8 cellular contexts compared by ENCODE assay signal in the genomic region with DNA sequence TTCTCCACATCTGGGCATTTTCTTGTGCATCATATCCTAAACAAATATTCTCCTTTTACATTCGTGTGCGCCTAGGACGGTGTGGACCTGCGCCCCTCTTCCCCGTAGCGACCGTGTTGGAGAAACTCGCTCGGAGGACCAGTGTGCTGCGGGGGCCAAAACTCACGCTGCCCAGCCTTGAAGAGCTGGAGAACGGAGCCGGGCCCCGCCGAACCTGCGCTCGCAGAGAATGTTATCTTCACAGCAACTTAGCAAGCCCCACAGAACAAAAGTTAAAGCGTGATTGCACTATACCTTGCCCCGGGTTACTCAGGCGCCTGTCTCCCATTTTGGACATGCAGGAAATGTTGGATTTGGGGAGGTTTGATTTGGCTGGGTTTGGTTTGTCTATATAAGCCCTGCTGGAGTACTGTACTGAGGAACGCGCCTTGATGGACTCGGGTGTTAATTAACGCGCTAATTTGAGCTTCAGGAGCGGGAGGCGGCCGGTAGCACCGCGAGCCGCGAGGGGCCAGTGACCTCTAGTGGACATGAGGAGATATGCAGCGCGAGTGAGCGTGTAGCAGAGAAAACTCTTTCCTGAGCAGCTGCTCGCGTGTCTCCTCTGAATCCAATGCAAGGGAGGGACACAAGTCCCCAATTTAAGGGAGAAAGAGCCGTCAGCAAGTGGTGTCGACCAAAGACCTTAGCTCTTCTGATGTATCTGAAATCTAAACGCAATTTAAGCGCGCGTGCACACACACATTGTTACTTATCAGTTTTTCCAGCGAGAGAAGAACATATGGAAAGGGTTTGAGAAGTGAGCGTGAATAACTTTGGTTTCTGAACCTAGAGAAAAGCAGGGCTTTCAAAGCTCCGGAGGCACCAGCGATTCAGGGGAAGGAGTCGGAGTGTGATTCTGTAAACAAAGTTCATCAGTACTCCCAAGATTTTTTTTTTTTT.
DNase-seq lines count a peak whose midpoint lies in the region; ATAC-seq and TF ChIP-seq lines count a peak whose summit lies in the region.

No MANE protein-coding gene starts in this region.

- H3K36me3 Mint-ChIP-seq in activated T-helper 17 cell treated with anti-CD3 and anti-CD28 coated beads, Interleukin-2, amount 50 U/mL, for 72 hours (ENCODE audit: low read depth) = peaks cover 7% of the 10 kb centered on the region
- H3K36me3 Mint-ChIP-seq in neural progenitor cell = peaks cover 1% of the 10 kb centered on the region

- H3K4me2 ChIP-seq in PC-9 = peak overlapping the region; percentile 92
- peak overlapping the region; percentile 61 for H3K4me2 ChIP-seq in neural progenitor cell

- H3K4me1 Mint-ChIP-seq in activated T-helper 17 cell treated with anti-CD3 and anti-CD28 coated beads, Interleukin-2, amount 50 U/mL, for 72 hours = peaks cover 7% of the 10 kb centered on the region
- H3K4me1 Mint-ChIP-seq in neural progenitor cell = peaks cover 34% of the 10 kb centered on the region

- no peak overlapping the region for H3K27ac Mint-ChIP-seq in activated T-helper 17 cell treated with anti-CD3 and anti-CD28 coated beads, Interleukin-2, amount 50 U/mL, for 72 hours
- H3K27ac Mint-ChIP-seq in neural progenitor cell = no peak overlapping the region

- intact Hi-C loops in PC-9 (cut with micrococcal nuclease; ENCODE audit: unreplicated experiment) = loop anchor here (1.0 to 5.0 kb wide), 3 partner anchors 910 to 1279 kb away; partner anchors contain the start of gene CCNH

- no peaks in the 10 kb centered on the region for H3K36me3 ChIP-seq in PC-9 (ENCODE audit: low read depth)
- H3K36me3 ChIP-seq in neural progenitor cell = no peaks in the 10 kb centered on the region

- DNase-seq in D341Med (ENCODE audit: low spot score) (peak; percentile 85), PC-9 (peak in 1 of 2 experiments; percentile 62), fibroblast of pulmonary artery (ENCODE audit: low read depth) (peak; percentile 67), neural progenitor cell (ENCODE audit: low spot score) (peak; percentile 89), superior temporal gyrus (ENCODE audit: extremely low spot score) (peak; percentile 95)

- H3K4me1 ChIP-seq in PC-9 (replicated peaks; ENCODE audit: insufficient read depth) = peaks cover 18% of the 10 kb centered on the region
- peaks cover 15% of the 10 kb centered on the region for H3K4me1 ChIP-seq in neural progenitor cell

- H3K79me2 ChIP-seq in PC-9 (ENCODE audit: low read depth) (no peaks in the 10 kb centered on the region), neural progenitor cell (ENCODE audit: low read depth) (no peaks in the 10 kb centered on the region)

- CTCF ChIA-PET in PC-9 (lab: Charles Lee) = interaction anchor here (0.6 to 3.6 kb wide), 10 partner anchors 9 to 947 kb away, joined by 3 to 19 read pairs (median 4); no protein-coding TSS in a partner anchor

- no peaks in the 10 kb centered on the region for H3F3A ChIP-seq in PC-9 (ENCODE audit: insufficient read depth, low read depth)
- peaks cover 12% of the 10 kb centered on the region for H3F3A ChIP-seq in neural progenitor cell (ENCODE audit: low read depth)

- H3K4me3 ChIP-seq in PC-9 (peak overlapping the region; percentile 24; the same call in 1 of the 2 replicates), fibroblast of pulmonary artery (replicated peaks; ENCODE audit: low read depth, low read length) (peak overlapping the region; percentile 25), neural progenitor cell (peak overlapping the region; percentile 27)

- H2AFZ ChIP-seq in PC-9 (peak overlapping the region; percentile 74), neural progenitor cell (replicated peaks) (no peak overlapping the region)

- peak; percentile 95 for TF ChIP-seq CTCF in PC-9 (conservative IDR thresholded peaks at IDR 0.05)
- TF ChIP-seq CTCF in fibroblast of pulmonary artery (IDR thresholded peaks at IDR 0.05; ENCODE audit: low read length, missing control alignments) = peak; percentile 99
- peak; percentile 94 for TF ChIP-seq CTCF in neural progenitor cell (IDR thresholded peaks at IDR 0.05)

- H3K9me2 ChIP-seq in PC-9 (ENCODE audit: insufficient read depth) = no peaks in the 10 kb centered on the region

- H4K20me1 ChIP-seq in PC-9 (ENCODE audit: insufficient read depth) (no peaks in the 10 kb centered on the region), neural progenitor cell (ENCODE audit: low read depth) (peaks cover 89% of the 10 kb centered on the region)

- no peaks in the 10 kb centered on the region for H3K9me3 ChIP-seq in PC-9 (ENCODE audit: insufficient read depth, low read depth)
- H3K9me3 ChIP-seq in neural progenitor cell (ENCODE audit: low read depth) = no peaks in the 10 kb centered on the region

- POLR2A ChIA-PET in PC-9 (lab: Charles Lee; ENCODE audit: unreplicated experiment) = no interaction called here

- ATAC-seq in GM19467 (IDR thresholded peaks at IDR 0.05; ENCODE audit: unreplicated experiment) (peak; percentile 85), HG03565 (IDR thresholded peaks at IDR 0.05; ENCODE audit: unreplicated experiment) (peak; percentile 86)
- ATAC-seq in activated T-helper 17 cell treated with anti-CD3 and anti-CD28 coated beads, Interleukin-2, amount 50 U/mL, for 72 hours (replicated peaks) = peak; percentile 71

- H3K9me3 Mint-ChIP-seq in activated T-helper 17 cell treated with anti-CD3 and anti-CD28 coated beads, Interleukin-2, amount 50 U/mL, for 72 hours = peaks cover 4% of the 10 kb centered on the region
- H3K9me3 Mint-ChIP-seq in neural progenitor cell = no peaks in the 10 kb centered on the region

- no TSS peak for BruUV-seq in PC-9 (replicated peaks; lab: Mats Ljungman, UMichigan)

- H3K27ac ChIP-seq in PC-9 = no peak overlapping the region
- H3K27ac ChIP-seq in neural progenitor cell = no peak overlapping the region

- H3K4me3 Mint-ChIP-seq in activated T-helper 17 cell treated with anti-CD3 and anti-CD28 coated beads, Interleukin-2, amount 50 U/mL, for 72 hours = peak overlapping the region; percentile 37
- peak overlapping the region; percentile 82 for H3K4me3 Mint-ChIP-seq in neural progenitor cell

- peaks cover 79% of the 10 kb centered on the region for H3K27me3 Mint-ChIP-seq in activated T-helper 17 cell treated with anti-CD3 and anti-CD28 coated beads, Interleukin-2, amount 50 U/mL, for 72 hours
- peaks cover 99% of the 10 kb centered on the region for H3K27me3 Mint-ChIP-seq in neural progenitor cell (ENCODE audit: insufficient read depth, low read depth)

- H3K9ac ChIP-seq in neural progenitor cell = no peak overlapping the region

- H3K27me3 ChIP-seq in PC-9 (ENCODE audit: insufficient read depth, low read depth) = no peaks in the 10 kb centered on the region
- H3K27me3 ChIP-seq in neural progenitor cell = peaks cover 100% of the 10 kb centered on the region
